ENCODE assay signal across 1 cellular context in the genomic region with DNA sequence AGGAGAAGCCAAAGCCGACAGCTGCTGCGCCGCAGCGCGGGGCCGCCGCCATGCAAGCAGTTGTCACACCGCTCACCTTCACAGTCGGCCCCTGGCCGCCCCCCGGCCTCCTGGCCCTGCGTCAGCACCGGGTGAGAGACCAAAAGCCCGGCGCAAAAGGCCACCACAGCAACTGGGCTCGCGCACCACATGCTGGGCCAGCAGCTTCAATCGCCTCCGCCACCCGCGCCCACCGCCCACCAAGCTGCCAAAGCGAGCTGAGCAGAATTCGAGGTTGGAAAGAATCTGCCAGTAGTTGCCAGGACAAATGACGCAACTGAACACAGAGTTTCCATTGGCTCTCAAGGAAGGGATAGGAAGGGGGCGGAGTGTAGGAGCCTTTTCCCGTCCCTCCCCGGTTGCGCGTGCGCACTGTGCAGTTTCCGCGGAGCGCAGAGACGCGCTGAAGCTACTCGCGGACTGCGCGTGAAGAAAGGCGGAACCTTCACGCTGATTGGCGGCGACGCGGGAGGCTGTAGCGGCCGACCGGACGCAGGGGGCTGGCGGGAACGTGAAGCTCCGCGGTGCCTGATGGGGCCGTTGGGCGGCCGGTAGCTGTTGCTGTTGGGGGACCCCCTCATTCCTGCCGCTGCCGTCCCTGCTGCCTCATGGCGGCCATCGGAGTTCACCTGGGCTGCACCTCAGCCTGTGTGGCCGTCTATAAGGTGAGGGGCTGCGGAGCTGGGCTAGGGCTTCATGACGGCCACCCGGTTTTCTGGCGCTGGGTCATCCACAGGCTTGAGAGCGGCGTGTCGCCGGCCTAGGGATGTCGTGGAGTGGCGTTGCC.
TF ChIP-seq lines count a peak whose summit lies in the region.

A gene (minus strand): TSS at position 282 of the 826 bp plus-strand sequence. CDS start 91 bp downstream, at position 191.
A gene with protein sequence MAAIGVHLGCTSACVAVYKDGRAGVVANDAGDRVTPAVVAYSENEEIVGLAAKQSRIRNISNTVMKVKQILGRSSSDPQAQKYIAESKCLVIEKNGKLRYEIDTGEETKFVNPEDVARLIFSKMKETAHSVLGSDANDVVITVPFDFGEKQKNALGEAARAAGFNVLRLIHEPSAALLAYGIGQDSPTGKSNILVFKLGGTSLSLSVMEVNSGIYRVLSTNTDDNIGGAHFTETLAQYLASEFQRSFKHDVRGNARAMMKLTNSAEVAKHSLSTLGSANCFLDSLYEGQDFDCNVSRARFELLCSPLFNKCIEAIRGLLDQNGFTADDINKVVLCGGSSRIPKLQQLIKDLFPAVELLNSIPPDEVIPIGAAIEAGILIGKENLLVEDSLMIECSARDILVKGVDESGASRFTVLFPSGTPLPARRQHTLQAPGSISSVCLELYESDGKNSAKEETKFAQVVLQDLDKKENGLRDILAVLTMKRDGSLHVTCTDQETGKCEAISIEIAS (plus strand): TSS at position 551 of the 826 bp plus-strand sequence. CDS start 97 bp downstream, at position 648.
A gene with protein sequence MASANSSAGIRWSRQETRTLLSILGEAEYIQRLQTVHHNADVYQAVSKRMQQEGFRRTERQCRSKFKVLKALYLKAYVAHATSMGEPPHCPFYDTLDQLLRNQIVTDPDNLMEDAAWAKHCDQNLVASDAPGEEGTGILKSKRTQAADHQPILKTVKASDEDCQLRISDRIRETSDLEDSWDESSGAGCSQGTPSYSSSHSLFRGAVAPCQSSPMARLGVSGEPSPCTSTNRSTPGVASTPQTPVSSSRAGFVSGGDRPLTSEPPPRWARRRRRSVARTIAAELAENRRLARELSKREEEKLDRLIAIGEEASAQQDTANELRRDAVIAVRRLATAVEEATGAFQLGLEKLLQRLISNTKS (plus strand): TSS at position 551 of the 826 bp plus-strand sequence. CDS start 3,979 bp downstream, outside the sequence.

TF ChIP-seq in H1, 55 proteins besides CTCF, POLR2A, EP300 and RAD21 (continued from another document):
- TF ChIP-seq PHF8 (conservative IDR thresholded peaks at IDR 0.05; ENCODE audit: low read depth, low read length) (peak; percentile 85), SP1 (IDR thresholded peaks at IDR 0.05; ENCODE audit: low read depth, low read length) (peak; percentile 81; the same call in 1 of the 2 replicates), POLR2AphosphoS5 (IDR thresholded peaks at IDR 0.05; ENCODE audit: low read depth, low read length) (peak; percentile 82), SIRT6 (IDR thresholded peaks at IDR 0.05; ENCODE audit: low read length) (no peak), ASH2L (IDR thresholded peaks at IDR 0.05; ENCODE audit: low read length) (peak; percentile 13), TAF1 (IDR thresholded peaks at IDR 0.05; ENCODE audit: low read depth, low read length) (peak; percentile 95), SP2 (IDR thresholded peaks at IDR 0.05; ENCODE audit: low read length) (no peak), SP4 (IDR thresholded peaks at IDR 0.05; ENCODE audit: low read length) (peak; percentile 30; the same call in 1 of the 2 replicates), JUN (IDR thresholded peaks at IDR 0.05; ENCODE audit: low read depth, low read length) (no peak), CHD2 (IDR thresholded peaks at IDR 0.05; ENCODE audit: low read length) (peak; percentile 54)
- TF ChIP-seq, protein P1, sequence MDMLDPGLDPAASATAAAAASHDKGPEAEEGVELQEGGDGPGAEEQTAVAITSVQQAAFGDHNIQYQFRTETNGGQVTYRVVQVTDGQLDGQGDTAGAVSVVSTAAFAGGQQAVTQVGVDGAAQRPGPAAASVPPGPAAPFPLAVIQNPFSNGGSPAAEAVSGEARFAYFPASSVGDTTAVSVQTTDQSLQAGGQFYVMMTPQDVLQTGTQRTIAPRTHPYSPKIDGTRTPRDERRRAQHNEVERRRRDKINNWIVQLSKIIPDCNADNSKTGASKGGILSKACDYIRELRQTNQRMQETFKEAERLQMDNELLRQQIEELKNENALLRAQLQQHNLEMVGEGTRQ (IDR thresholded peaks at IDR 0.05; ENCODE audit: low read length): no peak
